7 cellular contexts compared by ENCODE assay signal in the genomic region with DNA sequence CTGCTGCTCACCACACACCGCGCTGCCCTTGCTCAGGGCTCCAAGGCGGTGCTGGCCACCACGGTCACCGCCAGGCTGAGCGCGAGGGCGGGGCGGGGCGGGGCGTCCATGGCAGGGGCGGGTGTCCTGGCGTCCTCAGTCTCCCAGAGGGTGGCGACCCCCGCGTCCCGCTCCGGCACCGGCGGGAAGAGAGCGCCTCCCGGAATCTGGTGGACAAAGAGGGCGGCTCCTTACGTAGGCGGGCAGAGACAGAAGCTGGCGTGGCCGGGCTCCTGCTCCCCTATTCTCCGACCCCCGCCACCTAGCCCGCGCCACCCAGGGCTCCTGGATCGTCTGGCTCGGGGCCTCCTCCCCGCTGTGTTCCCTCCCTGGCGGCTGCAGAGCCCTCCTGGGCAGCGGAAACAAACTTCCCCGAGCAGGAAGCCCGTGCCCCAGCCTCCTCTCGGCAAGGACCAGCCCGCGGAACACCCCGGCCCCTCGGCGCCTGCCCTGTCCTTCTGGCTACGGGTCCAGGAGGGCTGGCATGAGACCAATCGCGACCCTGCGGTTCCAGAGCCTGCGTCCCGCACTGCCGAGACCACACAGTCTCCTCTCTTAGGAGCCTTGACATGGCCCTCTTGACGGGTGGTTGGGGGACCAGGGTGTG.
DNase-seq lines count a peak whose midpoint lies in the region; ATAC-seq, FAIRE-seq and TF ChIP-seq lines count a peak whose summit lies in the region.

No MANE protein-coding gene starts in this region.

- ATAC-seq in RWPE2 (ENCODE audit: low read depth): peak; percentile 81

- H3K9me3 ChIP-seq in RWPE2 (ENCODE audit: severe bottlenecking): no peaks in the 10 kb centered on the region
- H3K9me3 ChIP-seq in esophagus (ENCODE audit: control insufficient read depth in 2 of 2, insufficient read depth in 1 of 2, low read depth in 1 of 2, low read length in 1 of 2): no peaks in the 10 kb centered on the region
- no peaks in the 10 kb centered on the region for H3K9me3 ChIP-seq in Karpas-422 (ENCODE audit: low read length)

- H3K4me3 ChIP-seq in RWPE2 (ENCODE audit: severe bottlenecking) (peak overlapping the region; percentile 31), esophagus (ENCODE audit: low read depth in 1 of 2, low read length in 2 of 2) (peak overlapping the region; percentile 33 to 36), Karpas-422 (ENCODE audit: low read length) (no peak overlapping the region)

- H3K9me3 Mint-ChIP-seq in nephron progenitor cell: no peaks in the 10 kb centered on the region

- H3K4me1 Mint-ChIP-seq in nephron progenitor cell: peaks cover 21% of the 10 kb centered on the region

- 0 out of 2 replicates have a peak, but pooled peaks have one; percentile 27 for TF ChIP-seq POLR2A in H54 (IDR thresholded peaks at IDR 0.05; ENCODE audit: low read depth, low read length)

- peaks cover 15% of the 10 kb centered on the region for H3K27me3 Mint-ChIP-seq in nephron progenitor cell (ENCODE audit: low read depth, poor library complexity)

- H3K79me2 ChIP-seq in Karpas-422 (ENCODE audit: low read length): no peaks in the 10 kb centered on the region

- no peak overlapping the region for H3K27ac Mint-ChIP-seq in nephron progenitor cell

- H3K27me3 ChIP-seq in RWPE2 (ENCODE audit: insufficient read depth, poor library complexity, severe bottlenecking) (no peaks in the 10 kb centered on the region), esophagus (ENCODE audit: control insufficient read depth in 1 of 2, insufficient read depth in 2 of 2, low read length in 2 of 2) (no peaks in the 10 kb centered on the region), Karpas-422 (ENCODE audit: low read length) (no peaks in the 10 kb centered on the region)

- H3K27ac ChIP-seq in RWPE2 (ENCODE audit: poor library complexity, severe bottlenecking): no peak overlapping the region
- H3K27ac ChIP-seq in esophagus (ENCODE audit: low read depth in 2 of 2, low read length in 1 of 2): no peak overlapping the region
- H3K27ac ChIP-seq in Karpas-422 (ENCODE audit: low read length): no peak overlapping the region

- H2AFZ ChIP-seq in Karpas-422 (ENCODE audit: low read length): no peak overlapping the region

- 0 to 4% methylated on average over 32 to 52 of the region's 52 CpGs for WGBS in esophagus, 2 donors

- no peaks in the 10 kb centered on the region for H3K36me3 Mint-ChIP-seq in nephron progenitor cell (ENCODE audit: low read depth)

- H4K20me1 ChIP-seq in Karpas-422 (ENCODE audit: insufficient read depth, low read depth, low read length): no peaks in the 10 kb centered on the region

- FAIRE-seq in H54 (lab: Jason Lieb, UNC): no peak

- H3K4me1 ChIP-seq in RWPE2 (ENCODE audit: insufficient read depth, poor library complexity, severe bottlenecking) (no peaks in the 10 kb centered on the region), esophagus (ENCODE audit: control insufficient read depth in 2 of 2, insufficient read depth in 2 of 2, low read length in 1 of 2) (peaks cover 0 to 4% of the 10 kb centered on the region in 2 donors), Karpas-422 (ENCODE audit: low read length) (no peaks in the 10 kb centered on the region; the same call in 1 of the 2 replicates)

- TF ChIP-seq CTCF in RWPE2 (IDR thresholded peaks at IDR 0.05; ENCODE audit: poor library complexity, severe bottlenecking) (peak; percentile 1), nephron progenitor cell (IDR thresholded peaks at IDR 0.05) (peak; percentile 10)

- no peak overlapping the region for H3K9ac ChIP-seq in Karpas-422 (ENCODE audit: low read length)

- no peak overlapping the region for H3K4me2 ChIP-seq in Karpas-422 (ENCODE audit: low read depth, low read length, poor library complexity, severe bottlenecking)

- H3K9me2 ChIP-seq in Karpas-422 (replicated peaks; ENCODE audit: insufficient read depth, low read length): no peaks in the 10 kb centered on the region

- DNase-seq in H54 (ENCODE audit: insufficient read length, low spot score) (no peak), RWPE2 (ENCODE audit: low spot score) (no peak), nephron progenitor cell (peak; percentile 89), Karpas-422 (no peak), hepatic stellate cell (ENCODE audit: low spot score) (no peak), NCI-H2107 (lab: John Stamatoyannopoulos, UW) (no peak)

- H3K36me3 ChIP-seq in RWPE2 (ENCODE audit: low read depth): no peaks in the 10 kb centered on the region
- no peaks in the 10 kb centered on the region for H3K36me3 ChIP-seq in esophagus (ENCODE audit: control insufficient read depth in 2 of 2, insufficient read depth in 2 of 2, low read length in 1 of 2)
- H3K36me3 ChIP-seq in Karpas-422 (ENCODE audit: insufficient read depth, low read length): no peaks in the 10 kb centered on the region

- H3K4me3 Mint-ChIP-seq in nephron progenitor cell: peak overlapping the region; percentile 82
